Comparison of ENCODE assay signal across 8 cellular contexts in the genomic region with DNA sequence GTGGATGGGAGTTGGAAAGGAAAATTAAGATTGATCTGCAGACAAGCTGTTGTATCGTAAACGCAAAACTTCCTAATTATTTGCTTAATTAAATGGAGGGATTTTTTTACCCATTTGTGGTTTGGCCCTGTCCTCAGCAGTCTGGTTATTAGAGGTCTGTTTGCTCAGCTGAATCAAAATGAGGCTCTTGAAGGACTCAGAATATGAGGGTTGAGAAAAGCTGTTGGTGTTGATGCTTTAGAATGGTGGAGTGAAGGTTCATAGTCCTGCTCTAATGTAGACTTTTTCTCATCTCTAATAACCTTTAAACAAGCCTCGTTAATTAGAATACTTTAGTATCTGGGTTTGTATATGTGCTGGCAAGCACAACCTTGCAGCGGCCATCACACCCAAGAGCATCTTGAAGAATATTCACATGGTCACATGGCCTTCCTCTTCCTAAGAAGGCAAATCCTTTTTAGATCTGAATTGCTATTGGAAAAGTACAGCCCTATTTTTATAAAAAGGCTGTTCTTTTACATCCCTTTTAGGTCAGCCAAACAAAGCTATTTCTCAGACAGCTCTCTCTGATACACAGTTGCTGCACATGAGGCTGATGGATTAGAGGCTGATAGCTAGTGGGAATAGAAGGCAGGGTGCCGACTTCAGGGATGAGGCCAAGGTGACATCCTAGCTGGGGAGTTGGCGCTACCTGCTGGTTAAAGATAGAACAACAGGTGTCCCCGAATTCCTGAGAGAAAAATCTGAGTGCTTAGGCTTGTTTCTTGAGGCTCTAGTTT. TPM values are rescaled to one million over a fixed set of nuclear protein-coding genes. Genes with fewer than 3 reads are reported as not detected.
A peak's percentile ranks its signal among the peaks of the same experiment; 100 is the strongest.
DNase-seq lines count a peak whose midpoint lies in the region; ATAC-seq, FAIRE-seq and TF ChIP-seq lines count a peak whose summit lies in the region.

No MANE protein-coding gene starts in this region.

- H3K4me3 ChIP-seq in cardiac fibroblast (replicated peaks in 1 of 2; ENCODE audit: low read depth in 2 of 2, low read length in 2 of 2) (no peak overlapping the region), kidney (ENCODE audit: low read length in 2 of 2) (no peak overlapping the region)

- intact Hi-C loops in kidney (cut with DNase I) = loop anchor here (5.0 kb wide), 1 partner anchor 156 kb away; no protein-coding TSS in a partner anchor

- H3K4me1 ChIP-seq in kidney (ENCODE audit: control insufficient read depth in 1 of 2, insufficient read depth in 1 of 2, low read depth in 1 of 2, low read length in 2 of 2) = no peaks in the 10 kb centered on the region

- peak; percentile 1 to 10 for DNase-seq in NOMO-1 (lab: John Stamatoyannopoulos, UW; ENCODE audit: unreplicated experiment in 2 of 2)
- DNase-seq in NOMO-1 treated with dmso at 0.1 percent for 144 hours (lab: John Stamatoyannopoulos, UW; ENCODE audit: unreplicated experiment) = no peak
- peak; percentile 53 for DNase-seq in NCI-H2196 treated with DMSO at 0.1 percent for 48 hours (lab: John Stamatoyannopoulos, UW; ENCODE audit: unreplicated experiment)
- DNase-seq in activated CD4-positive, CD25-positive, alpha-beta regulatory T cell treated with anti-CD3 and anti-CD28 coated beads, Interleukin-2, amount 50 U/mL, for 16 hours (ENCODE audit: low read depth, low spot score) = peak; percentile 35
- peak; percentile 72 to 75 for DNase-seq in cardiac fibroblast (ENCODE audit: low read depth in 2 of 2)
- DNase-seq in kidney = no peak
- DNase-seq in stimulated activated CD4-positive, alpha-beta T cell treated with anti-CD3 and anti-CD28 coated beads, Interleukin-2, amount 100 ng/mL, for 4 hours (ENCODE audit: low read depth) = peak; percentile 52

- peaks cover 2 to 14% of the 10 kb centered on the region in 2 donors for H3K36me3 ChIP-seq in kidney (ENCODE audit: control insufficient read depth in 1 of 2, insufficient read depth in 2 of 2, low read length in 2 of 2)

- no peak for ATAC-seq in GM18861 (IDR thresholded peaks at IDR 0.05; ENCODE audit: unreplicated experiment)

- H3K9me3 ChIP-seq in kidney (ENCODE audit: control insufficient read depth in 1 of 2, low read length in 2 of 2) = no peaks in the 10 kb centered on the region

- TF ChIP-seq CTCF in cardiac fibroblast (IDR thresholded peaks at IDR 0.05; ENCODE audit: low read depth, low read length) (peak; percentile 78), kidney (IDR thresholded peaks at IDR 0.05; ENCODE audit: borderline replicate concordance, extremely low read depth, insufficient read depth) (peak; percentile 94)

- no peak overlapping the region for H3K27ac ChIP-seq in kidney (ENCODE audit: low read depth in 2 of 2, low read length in 2 of 2)

- H3K9ac ChIP-seq in kidney (ENCODE audit: low read length in 2 of 2) = no peak overlapping the region

- no peak for FAIRE-seq in kidney (lab: Jason Lieb, UNC)

RNA-seq across cellular contexts. Expression of a gene that starts 53.8 kb away (rescaled TPM):
- 387 TPM for total RNA-seq in kidney
- polyA plus RNA-seq in kidney (ENCODE audit: insufficient read depth, low read depth, low replicate concordance) = 65.7 TPM

Comparison
In these comparisons a context has a peak if more than half of its experiments do, and no peak if none do; other contexts are left out.
1. DNase-seq: peak in NOMO-1 (2 of 2), NCI-H2196 treated with DMSO at 0.1 percent for 48 hours (single experiment), activated CD4-positive, CD25-positive, alpha-beta regulatory T cell treated with anti-CD3 and anti-CD28 coated beads, Interleukin-2, amount 50 U/mL, for 16 hours (single experiment), cardiac fibroblast (2 of 2) and stimulated activated CD4-positive, alpha-beta T cell treated with anti-CD3 and anti-CD28 coated beads, Interleukin-2, amount 100 ng/mL, for 4 hours (single experiment); none in NOMO-1 treated with dmso at 0.1 percent for 144 hours (single experiment) and kidney (single experiment).